ENCODE assay signal across 7 cellular contexts in genomic region chr11:65047581-65048422, GRCh38. TPM values are rescaled to one million over a fixed set of nuclear protein-coding genes. Genes with fewer than 3 reads are reported as not detected.
DNase-seq lines count a peak whose midpoint lies in the region; ATAC-seq and TF ChIP-seq lines count a peak whose summit lies in the region.
"Had no signal": no experiment of that assay in that cellular context is flagged by ENCODE, and none has a peak within 500 bp of the region (broad histone marks: within the 10 kb centered on the region; RNA-seq: fewer than 3 reads in every experiment).

No MANE protein-coding gene starts in this region.

- H3K27ac Mint-ChIP-seq in stimulated activated naive B cell treated with anti-CD40 and anti-IgM and Interleukin-4, amounts not matched to agents 10 μg/mL and 1 μg/mL and 100 μg/mL, for 72 hours, result peak overlapping the region; percentile 86

- peak; percentile 57 for ATAC-seq in gastroesophageal sphincter
- peak; percentile 79 to 81 for ATAC-seq in stimulated activated naive B cell treated with anti-CD40 and anti-IgM and Interleukin-4, amounts not matched to agents 10 μg/mL and 1 μg/mL and 100 μg/mL, for 72 hours (replicated peaks)
- ATAC-seq in GM19455 (IDR thresholded peaks at IDR 0.05; ENCODE audit: unreplicated experiment), result no peak

- no peak for TF ChIP-seq POLR2A in gastroesophageal sphincter (IDR thresholded peaks at IDR 0.05)

- WGBS in gastroesophageal sphincter (ENCODE audit: low coverage in 1 of 2), 2 donors, result 2% methylated on average over 9 to 13 of the region's 56 CpGs

- peak; percentile 9 for DNase-seq in activated CD4-positive, alpha-beta T cell treated with anti-CD3 and anti-CD28 coated beads, Interleukin-2, amount 50 U/mL, for 1 hour
- DNase-seq in stimulated activated naive B cell treated with anti-CD40 and anti-IgM and Interleukin-4, amounts not matched to agents 10 μg/mL and 1 μg/mL and 100 μg/mL, for 72 hours, result no peak
- no peak for DNase-seq in NCI-H526 treated with DMSO at 0.1 percent for 48 hours (lab: John Stamatoyannopoulos, UW)
- DNase-seq in NCI-H187 treated with DMSO at 0.1 percent for 48 hours (lab: John Stamatoyannopoulos, UW), result no peak
- DNase-seq: adrenal gland had no signal

- H3K4me3 ChIP-seq in gastroesophageal sphincter, result peak overlapping the region; percentile 39 to 62

- no peaks in the 10 kb centered on the region for H3K9me3 ChIP-seq in gastroesophageal sphincter
- H3K9me3 ChIP-seq: adrenal gland had no signal

- H3K4me1 ChIP-seq in gastroesophageal sphincter, result peaks cover 0 to 48% (median 6%) of the 10 kb centered on the region in 3 donors

- peaks cover 0 to 26% of the 10 kb centered on the region in 2 donors for H3K36me3 ChIP-seq in gastroesophageal sphincter
- H3K36me3 ChIP-seq: adrenal gland had no signal

- peaks cover 12 to 31% of the 10 kb centered on the region in 2 donors for H3K4me1 Mint-ChIP-seq in stimulated activated naive B cell treated with anti-CD40 and anti-IgM and Interleukin-4, amounts not matched to agents 10 μg/mL and 1 μg/mL and 100 μg/mL, for 72 hours

- H3K27ac ChIP-seq in gastroesophageal sphincter, result peak overlapping the region in 3 of 4 donors; percentile 71 to 79 (median 74)

- H3K9me3 Mint-ChIP-seq in stimulated activated naive B cell treated with anti-CD40 and anti-IgM and Interleukin-4, amounts not matched to agents 10 μg/mL and 1 μg/mL and 100 μg/mL, for 72 hours, result no peaks in the 10 kb centered on the region

- H3K4me3 Mint-ChIP-seq in stimulated activated naive B cell treated with anti-CD40 and anti-IgM and Interleukin-4, amounts not matched to agents 10 μg/mL and 1 μg/mL and 100 μg/mL, for 72 hours, result peak overlapping the region; percentile 83 to 85

- H3K27me3 ChIP-seq in gastroesophageal sphincter, result peaks cover 4% of the 10 kb centered on the region
- H3K27me3 ChIP-seq: adrenal gland had no signal

- H3K36me3 Mint-ChIP-seq in stimulated activated naive B cell treated with anti-CD40 and anti-IgM and Interleukin-4, amounts not matched to agents 10 μg/mL and 1 μg/mL and 100 μg/mL, for 72 hours, result peaks cover 4 to 9% of the 10 kb centered on the region in 2 donors

- TF ChIP-seq CTCF in gastroesophageal sphincter (IDR thresholded peaks at IDR 0.05), result no peak

- H3K27me3 Mint-ChIP-seq in stimulated activated naive B cell treated with anti-CD40 and anti-IgM and Interleukin-4, amounts not matched to agents 10 μg/mL and 1 μg/mL and 100 μg/mL, for 72 hours, result no peaks in the 10 kb centered on the region

- no peak for TF ChIP-seq EP300 in gastroesophageal sphincter (IDR thresholded peaks at IDR 0.05)

RNA-seq across cellular contexts. Expression of gene SAC3D1, which starts 6.8 kb away (rescaled TPM):
- total RNA-seq in gastroesophageal sphincter, result 10 to 100 TPM in 3 of 4 donors, 1 to 10 TPM in 1; 4.7 to 13.6 (median 12.7) TPM

RNA-seq across cellular contexts. Expression of gene NAALADL1, which starts 10.6 kb away (rescaled TPM):
- 10 to 100 TPM; 21.8 to 38.5 (median 29.0) TPM for total RNA-seq in gastroesophageal sphincter

RNA-seq across cellular contexts. Expression of gene SNX15, which starts 20.6 kb away (rescaled TPM):
- 10 to 100 TPM; 23.6 to 42.5 (median 30.1) TPM for total RNA-seq in gastroesophageal sphincter

RNA-seq across cellular contexts. Expression of gene ARL2, which starts 33.8 kb away (rescaled TPM):
- 100 to 1,000 TPM; 158 to 220 (median 179) TPM for total RNA-seq in gastroesophageal sphincter

RNA-seq across cellular contexts. Expression of gene CDCA5, which starts 36.0 kb away (rescaled TPM):
- 1 to 10 TPM in 2 of 4 donors, under 1 TPM in 2; 0.78 to 1.7 (median 0.99) TPM for total RNA-seq in gastroesophageal sphincter
